In genomic region chr2:241639385-241639784, GRCh38 we compare ENCODE assay signal across 16 cellular contexts. TPM values are rescaled to one million over a fixed set of nuclear protein-coding genes. Genes with fewer than 3 reads are reported as not detected.
A peak's percentile ranks its signal among the peaks of the same experiment; 100 is the strongest.
DNase-seq lines count a peak whose midpoint lies in the region; ATAC-seq and TF ChIP-seq lines count a peak whose summit lies in the region.
"Had no signal": no experiment of that assay in that cellular context is flagged by ENCODE, and none has a peak within 500 bp of the region (broad histone marks: within the 10 kb centered on the region; RNA-seq: fewer than 3 reads in every experiment).

No MANE protein-coding gene starts in this region.

- H3K27ac ChIP-seq in breast epithelium: no peak overlapping the region
- no peak overlapping the region for H3K27ac ChIP-seq in hepatocyte
- no peak overlapping the region for H3K27ac ChIP-seq in upper lobe of left lung

- H3K9me3 ChIP-seq in breast epithelium (no peaks in the 10 kb centered on the region), hepatocyte (ENCODE audit: low read depth) (no peaks in the 10 kb centered on the region), upper lobe of left lung (no peaks in the 10 kb centered on the region)

- TF ChIP-seq CTCF in MCF 10A (IDR thresholded peaks at IDR 0.05; ENCODE audit: unreplicated experiment) (no peak), breast epithelium (IDR thresholded peaks at IDR 0.05) (no peak), hepatocyte (IDR thresholded peaks at IDR 0.05; ENCODE audit: poor library complexity) (no peak), type B pancreatic cell (conservative IDR thresholded peaks at IDR 0.05) (no peak), upper lobe of left lung (IDR thresholded peaks at IDR 0.05) (no peak)

- 65% methylated on average over 7 of the region's 7 CpGs for WGBS in hepatocyte (ENCODE audit: low lambda C conversion rate, missing lambda C conversion rate)
- 91 to 99% methylated on average over 5 to 7 of the region's 7 CpGs for WGBS in upper lobe of left lung, 2 donors

- DNase-seq in MCF 10A (ENCODE audit: unreplicated experiment) (no peak), breast epithelium (ENCODE audit: low spot score in 2 of 2) (no peak), OCI-M1 (lab: John Stamatoyannopoulos, UW) (peak; percentile 1), hepatocyte (ENCODE audit: low spot score) (no peak), type B pancreatic cell (ENCODE audit: extremely low spot score, unreplicated experiment) (no peak), ecto neural progenitor cell (ENCODE audit: low spot score) (no peak), NCI-H510A treated with DMSO at 0.1 percent for 48 hours (lab: John Stamatoyannopoulos, UW) (no peak), upper lobe of left lung (no peak)
- DNase-seq: activated CD4-positive, alpha-beta T cell treated with anti-CD3 and anti-CD28 coated beads, Interleukin-2, amount 10 ng/mL, durations not matched to agents 7 days and 5 days; foreskin fibroblast; GF-D8; MM.1S; NCI-H226; stimulated activated CD4-positive, alpha-beta T cell treated with anti-CD3 and anti-CD28 coated beads, Interleukin-4, amount 100 ng/mL, for 1 hour; T-helper 1 cell had no signal

- H3K27me3 ChIP-seq in breast epithelium: no peaks in the 10 kb centered on the region
- H3K27me3 ChIP-seq in hepatocyte: no peaks in the 10 kb centered on the region
- H3K27me3 ChIP-seq in upper lobe of left lung: no peaks in the 10 kb centered on the region

- peak overlapping the region; percentile 90 for H3K4me3 Mint-ChIP-seq in MCF 10A (ENCODE audit: unreplicated experiment)
- H3K4me3 Mint-ChIP-seq in type B pancreatic cell: peak overlapping the region; percentile 18

- H3K27me3 Mint-ChIP-seq in MCF 10A (ENCODE audit: insufficient read depth, unreplicated experiment) (no peaks in the 10 kb centered on the region), type B pancreatic cell (no peaks in the 10 kb centered on the region)
- H3K27me3 Mint-ChIP-seq: activated CD4-positive, alpha-beta T cell treated with anti-CD3 and anti-CD28 coated beads, Interleukin-2, amount 10 ng/mL, durations not matched to agents 7 days and 5 days; stimulated activated memory B cell treated with anti-CD40 and anti-IgM and Interleukin-4, amounts not matched to agents 10 μg/mL and 1 μg/mL and 100 μg/mL, for 72 hours had no signal

- H3K27ac Mint-ChIP-seq in MCF 10A (ENCODE audit: low read depth, unreplicated experiment) (no peak overlapping the region), type B pancreatic cell (no peak overlapping the region)

- H3K4me3 ChIP-seq in breast epithelium (peak overlapping the region in 1 of 3 donors; percentile 78), hepatocyte (no peak overlapping the region), upper lobe of left lung (peak overlapping the region in 1 of 4 donors; percentile 92)

- POLR2A ChIA-PET in MCF 10A (lab: Yijun Ruan, JAX): interaction anchor here (2.8 kb wide), 1 partner anchor 62 kb away, joined by 13 read pairs; the partner anchor contains the start of gene ING5

- H3K9me3 Mint-ChIP-seq in MCF 10A (ENCODE audit: unreplicated experiment) (no peaks in the 10 kb centered on the region), type B pancreatic cell (no peaks in the 10 kb centered on the region)
- H3K9me3 Mint-ChIP-seq: stimulated activated memory B cell treated with anti-CD40 and anti-IgM and Interleukin-4, amounts not matched to agents 10 μg/mL and 1 μg/mL and 100 μg/mL, for 72 hours had no signal

- H3K9me2 ChIP-seq in hepatocyte (replicated peaks; ENCODE audit: insufficient read depth): no peaks in the 10 kb centered on the region

- no peak overlapping the region for H2AFZ ChIP-seq in hepatocyte

- no peak for TF ChIP-seq EP300 in upper lobe of left lung (IDR thresholded peaks at IDR 0.05)

- TF ChIP-seq POLR2A in breast epithelium (IDR thresholded peaks at IDR 0.05) (no peak), upper lobe of left lung (IDR thresholded peaks at IDR 0.05) (no peak)

- no TSS peak for BruUV-seq in MCF 10A (replicated peaks; lab: Mats Ljungman, UMichigan)

- H3K4me2 ChIP-seq in hepatocyte: peak overlapping the region; percentile 80

- ATAC-seq in upper lobe of left lung (ENCODE audit: low FRiP score in 2 of 2): no peak
- ATAC-seq: stimulated activated memory B cell treated with anti-CD40 and anti-IgM and Interleukin-4, amounts not matched to agents 10 μg/mL and 1 μg/mL and 100 μg/mL, for 72 hours had no signal

- H3K36me3 Mint-ChIP-seq in MCF 10A (ENCODE audit: insufficient read depth, unreplicated experiment): peaks cover 6% of the 10 kb centered on the region
- peaks cover 13% of the 10 kb centered on the region for H3K36me3 Mint-ChIP-seq in type B pancreatic cell

- H4K20me1 ChIP-seq in hepatocyte (ENCODE audit: insufficient read depth, poor library complexity, severe bottlenecking): peaks cover 57% of the 10 kb centered on the region

- H3K4me1 Mint-ChIP-seq in MCF 10A (ENCODE audit: insufficient read depth, unreplicated experiment) (peaks cover 37% of the 10 kb centered on the region), type B pancreatic cell (ENCODE audit: unreplicated experiment) (peaks cover 37% of the 10 kb centered on the region)

- CTCF ChIA-PET in MCF 10A (lab: Yijun Ruan, JAX): no interaction called here

- H3K4me1 ChIP-seq in breast epithelium (peaks cover 8 to 23% of the 10 kb centered on the region in 2 donors), hepatocyte (ENCODE audit: insufficient read depth) (peaks cover 26% of the 10 kb centered on the region), upper lobe of left lung (peaks cover 32 to 51% (median 38%) of the 10 kb centered on the region in 4 donors)

- intact Hi-C loops in MCF 10A (cut with micrococcal nuclease) (loop anchor here (10.0 kb wide), 1 partner anchor 285 kb away; the partner anchor contains the start of gene FARP2), breast epithelium (cut with DNase I; ENCODE audit: low total_unique reads) (loop anchor here (5.0 kb wide), 1 partner anchor 213 kb away; no protein-coding TSS in a partner anchor)

- peaks cover 86% of the 10 kb centered on the region for H3K79me2 ChIP-seq in hepatocyte

- H3K36me3 ChIP-seq in breast epithelium: no peaks in the 10 kb centered on the region
- no peaks in the 10 kb centered on the region for H3K36me3 ChIP-seq in hepatocyte (replicated peaks; ENCODE audit: insufficient read depth, low read depth)
- H3K36me3 ChIP-seq in upper lobe of left lung: no peaks in the 10 kb centered on the region

RNA-seq across cellular contexts. Expression of gene ATG4B, which starts 1.9 kb away (rescaled TPM):
- total RNA-seq in MCF 10A (2022) (70.9 and 72.8 TPM in 2 replicates), breast epithelium (10 to 100 TPM; 47.7 to 71.1 (median 64.2) TPM), hepatocyte (61.0 and 61.3 TPM in 2 replicates), type B pancreatic cell (ENCODE audit: low replicate concordance) (96.5 and 112 TPM in 2 replicates), upper lobe of left lung (100 to 1,000 TPM in 1 of 6 donors, 10 to 100 TPM in 5; 53.1 to 213 (median 68.1) TPM)
- polyA plus RNA-seq in hepatocyte: 108 and 126 TPM in 2 replicates

RNA-seq across cellular contexts. Expression of gene THAP4, which starts 2.4 kb away (rescaled TPM):
- 64.5 and 91.8 TPM in 2 replicates for total RNA-seq in MCF 10A (2022)
- 10 to 100 TPM; 35.3 to 45.9 (median 38.1) TPM for total RNA-seq in breast epithelium
- 33.5 and 43.2 TPM in 2 replicates for total RNA-seq in hepatocyte
- 58.1 and 59.8 TPM in 2 replicates for polyA plus RNA-seq in hepatocyte
- 51.3 and 53.3 TPM in 2 replicates for total RNA-seq in type B pancreatic cell (ENCODE audit: low replicate concordance)
- 10 to 100 TPM; 36.6 to 85.9 (median 48.1) TPM for total RNA-seq in upper lobe of left lung

RNA-seq across cellular contexts. Expression of gene DTYMK, which starts 47.2 kb away (rescaled TPM):
- total RNA-seq in MCF 10A (2022) (38.2 and 66.3 TPM in 2 replicates), breast epithelium (10 to 100 TPM; 16.8 to 23.2 (median 19.7) TPM), hepatocyte (18.9 and 20.7 TPM in 2 replicates), type B pancreatic cell (ENCODE audit: low replicate concordance) (32.7 and 66.7 TPM in 2 replicates), upper lobe of left lung (10 to 100 TPM; 10.2 to 43.0 (median 19.6) TPM)
- polyA plus RNA-seq in hepatocyte: 52.3 and 55.5 TPM in 2 replicates
